ENCODE assay signal across 10 cellular contexts in genomic region chr5:115815006-115815692, GRCh38. TPM values are rescaled to one million over a fixed set of nuclear protein-coding genes. Genes with fewer than 3 reads are reported as not detected.
A peak's percentile ranks its signal among the peaks of the same experiment; 100 is the strongest.
DNase-seq lines count a peak whose midpoint lies in the region; ATAC-seq and TF ChIP-seq lines count a peak whose summit lies in the region.
"Had no signal": no experiment of that assay in that cellular context is flagged by ENCODE, and none has a peak within 500 bp of the region (broad histone marks: within the 10 kb centered on the region; RNA-seq: fewer than 3 reads in every experiment).

No MANE protein-coding gene starts in this region.

- peaks cover 0 to 21% (median 8%) of the 10 kb centered on the region in 4 donors for H3K4me1 Mint-ChIP-seq in CD4-positive, CD25-positive, alpha-beta regulatory T cell
- peaks cover 17% of the 10 kb centered on the region for H3K4me1 Mint-ChIP-seq in CD14-positive monocyte

- H3K9me3 ChIP-seq in CD4-positive, CD25-positive, alpha-beta regulatory T cell (ENCODE audit: control insufficient read depth in 2 of 2, low read length in 2 of 2), result no peaks in the 10 kb centered on the region
- H3K9me3 ChIP-seq in IMR-90 (ENCODE audit: control insufficient read depth, insufficient read depth, low read length) (no peaks in the 10 kb centered on the region), osteoblast (ENCODE audit: low read depth, low read length) (no peaks in the 10 kb centered on the region), OCI-LY7 (ENCODE audit: low read length) (no peaks in the 10 kb centered on the region)

- POLR2A ChIA-PET in IMR-90 (lab: Charles Lee; ENCODE audit: unreplicated experiment), result no interaction called here
- POLR2A ChIA-PET in OCI-LY7 (lab: Charles Lee), result interaction anchor here (0.9 kb wide), 1 partner anchor 17 kb away, joined by 4 read pairs; no protein-coding TSS in a partner anchor

- peaks cover 33% of the 10 kb centered on the region for H3K27me3 ChIP-seq in CD4-positive, CD25-positive, alpha-beta regulatory T cell (ENCODE audit: control insufficient read depth, insufficient read depth, low read length)
- H3K27me3 ChIP-seq in IMR-90 (ENCODE audit: control insufficient read depth, insufficient read depth, low read length) (peaks cover 24% of the 10 kb centered on the region), osteoblast (ENCODE audit: insufficient read depth, low read length) (peaks cover 43% of the 10 kb centered on the region)

- CTCF ChIA-PET in IMR-90 (lab: Yijun Ruan, JAX), result interaction anchor here (0.6 kb wide), 1 partner anchor 254 kb away, joined by 4 read pairs; no protein-coding TSS in a partner anchor
- CTCF ChIA-PET in OCI-LY7 (lab: Charles Lee; ENCODE audit: unreplicated experiment), result no interaction called here

- no peaks in the 10 kb centered on the region for H3K36me3 ChIP-seq in CD4-positive, CD25-positive, alpha-beta regulatory T cell (ENCODE audit: control insufficient read depth, insufficient read depth, low read length)
- no peaks in the 10 kb centered on the region for H3K36me3 ChIP-seq in IMR-90 (ENCODE audit: control insufficient read depth, insufficient read depth, low read length)
- H3K36me3 ChIP-seq in osteoblast (ENCODE audit: insufficient read depth, low read length), result no peaks in the 10 kb centered on the region
- no peaks in the 10 kb centered on the region for H3K36me3 ChIP-seq in OCI-LY7 (ENCODE audit: insufficient read depth, low read length)

- H3K14ac ChIP-seq in IMR-90 (replicated peaks; ENCODE audit: low read depth, low read length), result no peak overlapping the region

- H3K4me3 Mint-ChIP-seq in CD4-positive, CD25-positive, alpha-beta regulatory T cell, result peak overlapping the region in 3 of 4 donors; percentile 7 to 53 (median 35)
- H3K4me3 Mint-ChIP-seq in CD14-positive monocyte, result peak overlapping the region in 1 of 2 donors; percentile 85

- H3K9me1 ChIP-seq in IMR-90 (ENCODE audit: insufficient read depth, low read length), result no peaks in the 10 kb centered on the region

- no peaks in the 10 kb centered on the region for H4K20me1 ChIP-seq in IMR-90 (ENCODE audit: insufficient read depth, low read length)
- H4K20me1 ChIP-seq in osteoblast (ENCODE audit: insufficient read depth, low read length), result no peaks in the 10 kb centered on the region
- no peaks in the 10 kb centered on the region for H4K20me1 ChIP-seq in OCI-LY7 (ENCODE audit: insufficient read depth, low read length)

- BruUV-seq in IMR-90 (replicated peaks; lab: Mats Ljungman, UMichigan) (no TSS peak), OCI-LY7 (replicated peaks; lab: Mats Ljungman, UMichigan) (no TSS peak)

- peak overlapping the region; percentile 93 for H3K4me2 ChIP-seq in IMR-90 (ENCODE audit: low read depth, low read length)
- H3K4me2 ChIP-seq in osteoblast (ENCODE audit: insufficient read depth, low read length), result peak overlapping the region; percentile 91
- no peak overlapping the region for H3K4me2 ChIP-seq in OCI-LY7 (ENCODE audit: low read length)

- intact Hi-C loops in IMR-90 (cut with micrococcal nuclease), result no loop called here
- intact Hi-C loops in OCI-LY7 (cut with micrococcal nuclease; ENCODE audit: unreplicated experiment), result no loop called here
- intact Hi-C loops in CD14-positive monocyte (cut with micrococcal nuclease), result no loop called here

- H2BK5ac ChIP-seq in IMR-90 (ENCODE audit: low read depth, low read length, poor library complexity, severe bottlenecking), result no peak overlapping the region

- H3K4me1 ChIP-seq in CD4-positive, CD25-positive, alpha-beta regulatory T cell (ENCODE audit: control insufficient read depth, insufficient read depth, low read length, poor library complexity, severe bottlenecking), result peaks cover 14% of the 10 kb centered on the region
- no peaks in the 10 kb centered on the region; the same call in 1 of the 2 replicates for H3K4me1 ChIP-seq in IMR-90 (ENCODE audit: control insufficient read depth, insufficient read depth, low read length)
- H3K4me1 ChIP-seq in osteoblast (ENCODE audit: insufficient read depth, low read length), result peaks cover 15% of the 10 kb centered on the region
- no peaks in the 10 kb centered on the region for H3K4me1 ChIP-seq in OCI-LY7 (ENCODE audit: insufficient read depth, low read length, poor library complexity, severe bottlenecking)

- TF ChIP-seq RAD21 in IMR-90 (IDR thresholded peaks at IDR 0.05; ENCODE audit: low read length), result no peak

- H3K18ac ChIP-seq in IMR-90 (ENCODE audit: low read depth, low read length), result no peak overlapping the region

- no peak overlapping the region for H4K8ac ChIP-seq in IMR-90 (ENCODE audit: low read depth in 2 of 2, low read length in 2 of 2)

- no peaks in the 10 kb centered on the region for H3K36me3 Mint-ChIP-seq in CD4-positive, CD25-positive, alpha-beta regulatory T cell
- peaks cover 3 to 5% of the 10 kb centered on the region in 2 donors for H3K36me3 Mint-ChIP-seq in CD14-positive monocyte

- peaks cover 80% of the 10 kb centered on the region for H3K27me3 Mint-ChIP-seq in CD4-positive, CD25-positive, alpha-beta regulatory T cell
- H3K27me3 Mint-ChIP-seq in CD14-positive monocyte (ENCODE audit: low read depth in 3 of 3), result peaks cover 62 to 79% (median 72%) of the 10 kb centered on the region in 3 donors

- H2AK9ac ChIP-seq in IMR-90 (replicated peaks; ENCODE audit: low read depth, low read length, poor library complexity), result no peak overlapping the region

- no peak overlapping the region for H3K9ac ChIP-seq in IMR-90 (ENCODE audit: low read depth, low read length)

- no peak overlapping the region for H3K4me3 ChIP-seq in CD4-positive, CD25-positive, alpha-beta regulatory T cell (ENCODE audit: low read depth, low read length)
- peak overlapping the region; percentile 73; the same call in 1 of the 2 replicates for H3K4me3 ChIP-seq in IMR-90 (ENCODE audit: insufficient read depth, low read depth, low read length)
- H3K4me3 ChIP-seq in osteoblast (ENCODE audit: insufficient read depth, low read length), result peak overlapping the region; percentile 72
- no peak overlapping the region for H3K4me3 ChIP-seq in OCI-LY7 (ENCODE audit: low read depth, low read length, poor library complexity, severe bottlenecking)

- no peak overlapping the region for H4K5ac ChIP-seq in IMR-90 (ENCODE audit: low read depth, low read length)

- H3K9me2 ChIP-seq in OCI-LY7 (ENCODE audit: insufficient read depth, low read length), result no peaks in the 10 kb centered on the region

- H2AFZ ChIP-seq in IMR-90 (replicated peaks; ENCODE audit: low read length, poor library complexity) (peak overlapping the region; percentile 93), osteoblast (ENCODE audit: low read length) (peak overlapping the region; percentile 89), OCI-LY7 (ENCODE audit: low read length) (no peak overlapping the region)

- no peak overlapping the region for H3K27ac Mint-ChIP-seq in CD4-positive, CD25-positive, alpha-beta regulatory T cell
- no peak overlapping the region for H3K27ac Mint-ChIP-seq in CD14-positive monocyte

- no peak overlapping the region for H2BK120ac ChIP-seq in IMR-90 (ENCODE audit: low read depth, low read length)

- no peak for TF ChIP-seq POLR2A in IMR-90 (IDR thresholded peaks at IDR 0.05; ENCODE audit: low read depth, low read length)
- no peak for TF ChIP-seq POLR2A in erythroblast (IDR thresholded peaks at IDR 0.05; ENCODE audit: low read length)

- H4K91ac ChIP-seq in IMR-90 (ENCODE audit: insufficient read depth, low read depth, low read length), result no peak overlapping the region

- H3K27ac ChIP-seq in CD4-positive, CD25-positive, alpha-beta regulatory T cell (ENCODE audit: insufficient read depth, low read length, poor library complexity, severe bottlenecking), result no peak overlapping the region
- H3K27ac ChIP-seq in IMR-90 (ENCODE audit: insufficient read depth, low read length), result no peak overlapping the region
- no peak overlapping the region for H3K27ac ChIP-seq in osteoblast (ENCODE audit: low read depth, low read length)
- no peak overlapping the region for H3K27ac ChIP-seq in OCI-LY7 (ENCODE audit: low read depth, low read length, poor library complexity, severe bottlenecking)

- H2BK20ac ChIP-seq in IMR-90 (ENCODE audit: low read depth, low read length), result no peak overlapping the region

- no peak overlapping the region; the same call in 1 of the 2 replicates for H3K23ac ChIP-seq in IMR-90 (ENCODE audit: low read depth, low read length)

- no peak overlapping the region for H2BK15ac ChIP-seq in IMR-90 (ENCODE audit: low read depth, low read length)

- 25% methylated on average over 7 of the region's 21 CpGs; no CpG with 5 or more reads in 1 of the 2 experiments for WGBS in IMR-90 (ENCODE audit: extremely low coverage in 2 of 2, insufficient read length in 1 of 2), 2 experiments

- DNase-seq in CD4-positive, CD25-positive, alpha-beta regulatory T cell, result no peak
- DNase-seq in IMR-90, result no peak
- DNase-seq in erythroblast (lab: John Stamatoyannopoulos, UW), result peak; percentile 3 to 4
- no peak for DNase-seq in osteoblast (ENCODE audit: insufficient read length, low spot score, missing footprints)
- no peak for DNase-seq in OCI-LY7 (ENCODE audit: low spot score)
- no peak for DNase-seq in CD14-positive monocyte (ENCODE audit: low spot score)
- DNase-seq in NCI-H69 (lab: John Stamatoyannopoulos, UW), result no peak
- DNase-seq: central memory CD4-positive, alpha-beta T cell had no signal

- peaks cover 0 to 4% (median 0%) of the 10 kb centered on the region in 7 donors for H3K9me3 Mint-ChIP-seq in CD4-positive, CD25-positive, alpha-beta regulatory T cell
- peaks cover 0 to 16% (median 5%) of the 10 kb centered on the region in 7 donors for H3K9me3 Mint-ChIP-seq in CD14-positive monocyte

- H3K56ac ChIP-seq in IMR-90 (ENCODE audit: extremely low read depth, insufficient read depth, low read length), result no peak overlapping the region

- no peak overlapping the region for H2AK5ac ChIP-seq in IMR-90 (ENCODE audit: low read depth, low read length)

- H3K4ac ChIP-seq in IMR-90 (ENCODE audit: low read depth, low read length), result no peak overlapping the region

- dilution Hi-C loops in IMR-90 (cut with HindIII; ENCODE audit: low sequenced_read_pairs, unreplicated experiment), result no loop called here

- no peaks in the 10 kb centered on the region for H3K79me2 ChIP-seq in osteoblast (ENCODE audit: insufficient read depth, low read length)
- H3K79me2 ChIP-seq in OCI-LY7 (ENCODE audit: insufficient read depth, low read depth, low read length), result no peaks in the 10 kb centered on the region

- TF ChIP-seq CTCF in IMR-90 (conservative IDR thresholded peaks at IDR 0.05; ENCODE audit: low read depth, low read length), result no peak
- no peak for TF ChIP-seq CTCF in osteoblast (IDR thresholded peaks at IDR 0.05; ENCODE audit: extremely low read depth, low read depth, low read length)
- TF ChIP-seq CTCF in OCI-LY7 (conservative IDR thresholded peaks at IDR 0.05; ENCODE audit: low read length), result no peak
- no peak for TF ChIP-seq CTCF in CD14-positive monocyte (IDR thresholded peaks at IDR 0.05)

- ATAC-seq in CD4-positive, CD25-positive, alpha-beta regulatory T cell (ENCODE audit: low read depth in 2 of 2), result no peak
- no peak for ATAC-seq in IMR-90 (ENCODE audit: low read depth)
- ATAC-seq in HG02938 (IDR thresholded peaks at IDR 0.05; ENCODE audit: unreplicated experiment), result no peak
- ATAC-seq: Panc1 had no signal

- no peaks in the 10 kb centered on the region for H3K79me1 ChIP-seq in IMR-90 (ENCODE audit: low read depth in 1 of 2, low read length in 2 of 2)

- in situ Hi-C loops in IMR-90 (cut with MboI; ENCODE audit: low sequenced_read_pairs), result loop anchor here (10.0 kb wide), 1 partner anchor 170 kb away; no protein-coding TSS in a partner anchor

RNA-seq across cellular contexts. Expression of gene CDO1, which starts 1.3 kb away (rescaled TPM):
- 1.7 TPM for total RNA-seq in CD4-positive, CD25-positive, alpha-beta regulatory T cell
- polyA plus RNA-seq in CD4-positive, CD25-positive, alpha-beta regulatory T cell, result under 1 TPM in 2 of 4 donors, not detected in 2; 0.16 to 0.24 TPM
- 3.3 and 8.6 TPM in 2 replicates for total RNA-seq in IMR-90 (2012; rRNA removed)
- 4.8 and 7.9 TPM in 2 replicates for polyA plus RNA-seq in IMR-90 (2012; rRNA removed)
- 6.2 and 15.1 TPM in 2 replicates for polyA plus RNA-seq in IMR-90 (2012; cell fraction: cytosol; rRNA removed)
- 2.2 and 11.1 TPM in 2 replicates for polyA plus RNA-seq in IMR-90 (2012; cell fraction: nucleus; rRNA removed; ENCODE audit: low replicate concordance)
- 8.0 and 8.3 TPM in 2 replicates for total RNA-seq in osteoblast
- total RNA-seq in OCI-LY7 (2014; rRNA removed; shearing (Covaris generic)), result not detected in 2 replicates
- total RNA-seq in OCI-LY7 (2022), result not detected in 2 replicates
- not detected for polyA plus RNA-seq in CD14-positive monocyte

RNA-seq across cellular contexts. Expression of gene ATG12, which starts 26.2 kb away (rescaled TPM):
- total RNA-seq in CD4-positive, CD25-positive, alpha-beta regulatory T cell, result 64.0 TPM
- polyA plus RNA-seq in CD4-positive, CD25-positive, alpha-beta regulatory T cell, result 100 to 1,000 TPM; 107 to 149 (median 124) TPM
- total RNA-seq in IMR-90 (2012; rRNA removed) (95.7 and 117 TPM in 2 replicates), osteoblast (80.0 and 93.4 TPM in 2 replicates), OCI-LY7 (2022) (48.3 and 57.6 TPM in 2 replicates)
- polyA plus RNA-seq in IMR-90 (2012; rRNA removed) (55.6 and 68.0 TPM in 2 replicates), CD14-positive monocyte (100 to 1,000 TPM; 101 to 143 TPM)
- 9.7 and 37.2 TPM in 2 replicates for polyA plus RNA-seq in IMR-90 (2012; cell fraction: cytosol; rRNA removed)
- 11.0 and 50.0 TPM in 2 replicates for polyA plus RNA-seq in IMR-90 (2012; cell fraction: nucleus; rRNA removed; ENCODE audit: low replicate concordance)
- 38.0 and 52.1 TPM in 2 replicates for total RNA-seq in OCI-LY7 (2014; rRNA removed; shearing (Covaris generic))

RNA-seq across cellular contexts. Expression of gene AP3S1, which starts 26.6 kb away (rescaled TPM):
- 39.5 TPM for total RNA-seq in CD4-positive, CD25-positive, alpha-beta regulatory T cell
- polyA plus RNA-seq in CD4-positive, CD25-positive, alpha-beta regulatory T cell, result 10 to 100 TPM; 55.9 to 77.5 (median 63.3) TPM
- total RNA-seq in IMR-90 (2012; rRNA removed), result 21.9 and 93.9 TPM in 2 replicates
- polyA plus RNA-seq in IMR-90 (2012; rRNA removed), result 52.8 and 73.1 TPM in 2 replicates
- polyA plus RNA-seq in IMR-90 (2012; cell fraction: cytosol; rRNA removed), result 9.1 and 56.1 TPM in 2 replicates
- polyA plus RNA-seq in IMR-90 (2012; cell fraction: nucleus; rRNA removed; ENCODE audit: low replicate concordance), result 2.9 and 13.2 TPM in 2 replicates
- 109 and 131 TPM in 2 replicates for total RNA-seq in osteoblast
- total RNA-seq in OCI-LY7 (2014; rRNA removed; shearing (Covaris generic)), result 76.0 and 111 TPM in 2 replicates
- 89.5 and 103 TPM in 2 replicates for total RNA-seq in OCI-LY7 (2022)
- 10 to 100 TPM; 84.8 to 86.1 TPM for polyA plus RNA-seq in CD14-positive monocyte

Comparison
In these comparisons a context has a peak if more than half of its experiments do, and no peak if none do; other contexts are left out.
1. DNase-seq: peak in erythroblast (2 of 2); none in CD4-positive, CD25-positive, alpha-beta regulatory T cell (0 of 3), IMR-90 (single experiment), osteoblast (single experiment), OCI-LY7 (single experiment), CD14-positive monocyte (single experiment) and NCI-H69 (single experiment).
2. H3K4me3 ChIP-seq: peak in IMR-90 (single experiment) and osteoblast (single experiment); none in CD4-positive, CD25-positive, alpha-beta regulatory T cell (single experiment) and OCI-LY7 (single experiment).